24 cellular contexts compared by ENCODE assay signal in genomic region chr14:100911665-100912316, GRCh38. TPM values are rescaled to one million over a fixed set of nuclear protein-coding genes. Genes with fewer than 3 reads are reported as not detected.
"Had no signal": no experiment of that assay in that cellular context is flagged by ENCODE, and none has a peak within 500 bp of the region (broad histone marks: within the 10 kb centered on the region; RNA-seq: fewer than 3 reads in every experiment).

No MANE protein-coding gene starts in this region.

- H3K9me3 ChIP-seq: ascending aorta, breast epithelium, esophagus muscularis mucosa, gastroesophageal sphincter, heart left ventricle, left ventricle myocardium inferior had no signal

- DNase-seq: activated CD4-positive, alpha-beta T cell treated with anti-CD3 and anti-CD28 coated beads, Interleukin-2, amount 50 U/mL, for 1 hour; activated CD4-positive, CD25-positive, alpha-beta regulatory T cell treated with anti-CD3 and anti-CD28 coated beads, Interleukin-2, amount 50 U/mL, for 72 hours; activated CD8-positive, alpha-beta memory T cell treated with anti-CD3 and anti-CD28 coated beads, Interleukin-2, amount 50 U/mL, for 4 hours; activated effector memory CD4-positive, alpha-beta T cell treated with Interleukin-2 at 50 U/mL for 16 hours; activated naive CD4-positive, alpha-beta T cell treated with anti-CD3 and anti-CD28 coated beads, Interleukin-2, amount 10 ng/mL, durations not matched to agents 7 days and 5 days; activated T-cell treated with anti-CD3 and anti-CD28 coated beads, Interleukin-2, amount 50 U/mL, for 48 hours; effector CD8-positive, alpha-beta T cell; heart left ventricle; kidney glomerular epithelial cell; left ventricle myocardium inferior; nephron progenitor cell; occipital lobe; retina; stimulated activated CD4-positive, alpha-beta T cell treated with anti-CD3 and anti-CD28 coated beads, Interleukin-12 subunit alpha, Interleukin-12 subunit beta, amount 100 ng/mL, for 4 hours; stimulated activated CD4-positive, alpha-beta T cell treated with anti-CD3 and anti-CD28 coated beads, Interleukin-2, amount 100 ng/mL, for 24 hours; stimulated activated naive CD8-positive, alpha-beta T cell treated with anti-CD3 and anti-CD28 coated beads, Interleukin-15, Interleukin-2, amounts not matched to agents 100 U/mL and 50 U/mL, for 24 hours; substantia nigra had no signal

- H3K4me3 ChIP-seq: ascending aorta, breast epithelium, esophagus muscularis mucosa, gastroesophageal sphincter, heart left ventricle, left ventricle myocardium inferior, tibial nerve had no signal

- ATAC-seq: gastroesophageal sphincter; heart left ventricle; stimulated activated naive CD8-positive, alpha-beta T cell treated with anti-CD3 and anti-CD28 coated beads, Interleukin-15, Interleukin-2, amounts not matched to agents 100 U/mL and 50 U/mL, for 24 hours had no signal

- H3K27ac ChIP-seq: ascending aorta, breast epithelium, esophagus muscularis mucosa, gastroesophageal sphincter, heart left ventricle, left ventricle myocardium inferior, tibial nerve, VCaP had no signal

- H3K27me3 ChIP-seq: ascending aorta had no signal

- H3K4me1 ChIP-seq: ascending aorta, breast epithelium, esophagus muscularis mucosa, gastroesophageal sphincter, heart left ventricle, left ventricle myocardium inferior, tibial nerve had no signal

- H3K36me3 ChIP-seq: ascending aorta, breast epithelium, esophagus muscularis mucosa, gastroesophageal sphincter, heart left ventricle, left ventricle myocardium inferior had no signal

RNA-seq across cellular contexts. Expression of gene RTL1, which starts 8.3 kb away (rescaled TPM):
- total RNA-seq: ascending aorta, breast epithelium, esophagus muscularis mucosa, heart left ventricle, left ventricle myocardium inferior, myocyte, occipital lobe, tibial nerve had no signal
